10 cellular contexts compared by ENCODE assay signal in genomic region chr11:118076754-118077281, GRCh38. TPM values are rescaled to one million over a fixed set of nuclear protein-coding genes. Genes with fewer than 3 reads are reported as not detected.
DNase-seq lines count a peak whose midpoint lies in the region; ATAC-seq and TF ChIP-seq lines count a peak whose summit lies in the region.
"Had no signal": no experiment of that assay in that cellular context is flagged by ENCODE, and none has a peak within 500 bp of the region (broad histone marks: within the 10 kb centered on the region; RNA-seq: fewer than 3 reads in every experiment).

Gene TMPRSS4, plus strand, starts transcription at chr11:118077078. Its CDS starts 225 bp downstream, at chr11:118077303.

- no peaks in the 10 kb centered on the region for H3K9me3 ChIP-seq in hepatocyte (ENCODE audit: low read depth)
- no peaks in the 10 kb centered on the region for H3K9me3 ChIP-seq in stomach

- no peak within 1 kb of the TSS for H2AFZ ChIP-seq in hepatocyte

- TF ChIP-seq EP300 in stomach (IDR thresholded peaks at IDR 0.05) = no peak

- no peak for TF ChIP-seq POLR2A in stomach (IDR thresholded peaks at IDR 0.05)

- ATAC-seq in GM19463 (IDR thresholded peaks at IDR 0.05; ENCODE audit: unreplicated experiment) (no peak), GM19467 (IDR thresholded peaks at IDR 0.05; ENCODE audit: unreplicated experiment) (no peak), GM18858 (IDR thresholded peaks at IDR 0.05; ENCODE audit: unreplicated experiment) (no peak)

- peaks cover 18% of the 10 kb centered on the region for H3K4me1 ChIP-seq in hepatocyte (ENCODE audit: insufficient read depth)
- H3K4me1 ChIP-seq in stomach = peaks cover 0 to 4% (median 0%) of the 10 kb centered on the region in 4 donors

- no peak for TF ChIP-seq CTCF in hepatocyte (IDR thresholded peaks at IDR 0.05; ENCODE audit: poor library complexity)
- TF ChIP-seq CTCF in stomach (IDR thresholded peaks at IDR 0.05) = no peak

- peak within 1 kb of the TSS; percentile 64 for H3K4me2 ChIP-seq in hepatocyte

- H3K9me2 ChIP-seq in hepatocyte (replicated peaks; ENCODE audit: insufficient read depth) = no peaks in the 10 kb centered on the region

- H3K36me3 ChIP-seq in hepatocyte (replicated peaks; ENCODE audit: insufficient read depth, low read depth) (no peaks in the 10 kb centered on the region), stomach (no peaks in the 10 kb centered on the region)

- H3K4me3 ChIP-seq in hepatocyte (no peak within 1 kb of the TSS), stomach (peak within 1 kb of the TSS in 1 of 4 donors; percentile 24)

- H4K20me1 ChIP-seq in hepatocyte (ENCODE audit: insufficient read depth, poor library complexity, severe bottlenecking) = no peaks in the 10 kb centered on the region

- no peaks in the 10 kb centered on the region for H3K79me2 ChIP-seq in hepatocyte

- 59% methylated on average over 7 of the region's 7 CpGs for WGBS in hepatocyte (ENCODE audit: low lambda C conversion rate, missing lambda C conversion rate)
- WGBS in stomach, 5 donors = 27 to 64% (median 50%) methylated on average over 7 of the region's 7 CpGs

- DNase-seq in HT-29 (ENCODE audit: low spot score) (peak; percentile 98), NCI-H748 (lab: John Stamatoyannopoulos, UW; ENCODE audit: unreplicated experiment) (peak; percentile 96), hepatocyte (ENCODE audit: low spot score) (peak; percentile 86), stomach (peak; percentile 76)
- DNase-seq: stimulated activated CD8-positive, alpha-beta memory T cell treated with anti-CD3 and anti-CD28 coated beads, Interleukin-4, amount 100 ng/mL, for 48 hours had no signal

- intact Hi-C loops in stomach (cut with DNase I; ENCODE audit: low total_unique reads) = no loop called here

- H3K27me3 ChIP-seq in hepatocyte (peaks cover 2% of the 10 kb centered on the region), stomach (peaks cover 0 to 17% (median 0%) of the 10 kb centered on the region in 3 donors)

- H3K27ac ChIP-seq in hepatocyte (peak within 1 kb of the TSS; percentile 92), stomach (peak within 1 kb of the TSS; percentile 21 to 74 (median 71))

RNA-seq across cellular contexts. Expression of gene TMPRSS4, which starts in this region (rescaled TPM):
- total RNA-seq in HT-29 (2014; rRNA removed; shearing (Covaris generic)) = 152 and 157 TPM in 2 replicates
- total RNA-seq in hepatocyte (10.9 and 12.9 TPM in 2 replicates), stomach (100 to 1,000 TPM in 1 of 5 donors, 10 to 100 TPM in 2, 1 to 10 TPM in 2; 4.7 to 498 (median 28.1) TPM)
- polyA plus RNA-seq in hepatocyte (12.1 and 16.2 TPM in 2 replicates), stomach (10 to 100 TPM in 1 of 3 donors, 1 to 10 TPM in 2; 7.0 to 84.7 (median 8.1) TPM)
- total RNA-seq: endothelial cell of umbilical vein, RPMI7951 had no signal
- polyA plus RNA-seq: endothelial cell of umbilical vein had no signal
